In genomic region chr4:106981431-106981830, GRCh38 we compare ENCODE assay signal across 32 cellular contexts. TPM values are rescaled to one million over a fixed set of nuclear protein-coding genes. Genes with fewer than 3 reads are reported as not detected.
"Had no signal": no experiment of that assay in that cellular context is flagged by ENCODE, and none has a peak within 500 bp of the region (broad histone marks: within the 10 kb centered on the region; RNA-seq: fewer than 3 reads in every experiment).

No MANE protein-coding gene starts in this region.

- H3K9me3 Mint-ChIP-seq: activated naive CD4-positive, alpha-beta T cell treated with anti-CD3 and anti-CD28 coated beads for 36 hours; activated naive CD8-positive, alpha-beta T cell treated with anti-CD3 and anti-CD28 coated beads for 36 hours; stimulated activated memory B cell treated with anti-CD40 and anti-IgM and Interleukin-4, amounts not matched to agents 10 μg/mL and 1 μg/mL and 100 μg/mL, for 72 hours; T-helper 1 cell treated with Interleukin-12 subunit alpha and Interleukin-12 subunit beta and Interleukin-4 antibody, amounts not matched to agents 30 μg/mL and 1 μg/mL, for 36 hours had no signal

- H3K27me3 ChIP-seq: brain microvascular endothelial cell, gastrocnemius medialis, sigmoid colon, thyroid gland, upper lobe of left lung, vagina had no signal

- H3K9ac ChIP-seq: parathyroid adenoma had no signal

- H3K4me1 ChIP-seq: gastrocnemius medialis, parathyroid adenoma, psoas muscle, sigmoid colon, thyroid gland, upper lobe of left lung, vagina had no signal

- H3K4me3 ChIP-seq: coronary artery, dorsolateral prefrontal cortex, gastrocnemius medialis, psoas muscle, sigmoid colon, thyroid gland, upper lobe of left lung, vagina had no signal

- H3K4me1 Mint-ChIP-seq: activated naive CD8-positive, alpha-beta T cell treated with anti-CD3 and anti-CD28 coated beads for 36 hours; naive thymus-derived CD4-positive, alpha-beta T cell; stimulated activated memory B cell treated with anti-CD40 and anti-IgM and Interleukin-4, amounts not matched to agents 10 μg/mL and 1 μg/mL and 100 μg/mL, for 72 hours; stimulated activated naive CD8-positive, alpha-beta T cell treated with anti-CD3 and anti-CD28 coated beads, Interleukin-15, amount 100 ng/mL, for 72 hours had no signal

- ATAC-seq: activated CD4-positive, CD25-positive, alpha-beta regulatory T cell treated with anti-CD3 and anti-CD28 coated beads, Interleukin-2, amount 50 U/mL, for 24 hours; gastrocnemius medialis; left cardiac atrium; naive thymus-derived CD4-positive, alpha-beta T cell; psoas muscle; stimulated activated memory B cell treated with anti-CD40 and anti-IgM and Interleukin-4, amounts not matched to agents 10 μg/mL and 1 μg/mL and 100 μg/mL, for 72 hours; stimulated activated naive CD8-positive, alpha-beta T cell treated with anti-CD3 and anti-CD28 coated beads, Interleukin-15, amount 100 ng/mL, for 72 hours had no signal

- H3K27me3 Mint-ChIP-seq: activated naive CD8-positive, alpha-beta T cell treated with anti-CD3 and anti-CD28 coated beads for 36 hours; stimulated activated memory B cell treated with anti-CD40 and anti-IgM and Interleukin-4, amounts not matched to agents 10 μg/mL and 1 μg/mL and 100 μg/mL, for 72 hours; stimulated activated naive CD8-positive, alpha-beta T cell treated with anti-CD3 and anti-CD28 coated beads, Interleukin-15, amount 100 ng/mL, for 72 hours had no signal

- H3K27ac Mint-ChIP-seq: activated naive CD4-positive, alpha-beta T cell treated with anti-CD3 and anti-CD28 coated beads for 36 hours; activated naive CD8-positive, alpha-beta T cell treated with anti-CD3 and anti-CD28 coated beads for 36 hours; naive thymus-derived CD4-positive, alpha-beta T cell; stimulated activated memory B cell treated with anti-CD40 and anti-IgM and Interleukin-4, amounts not matched to agents 10 μg/mL and 1 μg/mL and 100 μg/mL, for 72 hours; stimulated activated naive CD8-positive, alpha-beta T cell treated with anti-CD3 and anti-CD28 coated beads, Interleukin-15, amount 100 ng/mL, for 72 hours; T-helper 1 cell treated with Interleukin-12 subunit alpha and Interleukin-12 subunit beta and Interleukin-4 antibody, amounts not matched to agents 30 μg/mL and 1 μg/mL, for 36 hours had no signal

- H3K9me3 ChIP-seq: gastrocnemius medialis, psoas muscle, sigmoid colon, thyroid gland, upper lobe of left lung, vagina had no signal

- H3K36me3 Mint-ChIP-seq: activated naive CD8-positive, alpha-beta T cell treated with anti-CD3 and anti-CD28 coated beads for 36 hours; naive thymus-derived CD4-positive, alpha-beta T cell; stimulated activated memory B cell treated with anti-CD40 and anti-IgM and Interleukin-4, amounts not matched to agents 10 μg/mL and 1 μg/mL and 100 μg/mL, for 72 hours had no signal

- H3K27ac ChIP-seq: brain microvascular endothelial cell, coronary artery, dorsolateral prefrontal cortex, gastrocnemius medialis, parathyroid adenoma, psoas muscle, sigmoid colon, thyroid gland, upper lobe of left lung, vagina, VCaP had no signal

- H2AFZ ChIP-seq: parathyroid adenoma had no signal

- DNase-seq: activated CD4-positive, alpha-beta T cell treated with anti-CD3 and anti-CD28 coated beads for 48 hours; activated CD4-positive, alpha-beta T cell treated with anti-CD3 and anti-CD28 coated beads, Interleukin-2, amount 50 U/mL, for 48 hours; activated CD8-positive, alpha-beta memory T cell treated with anti-CD3 and anti-CD28 coated beads for 24 hours; activated effector memory CD4-positive, alpha-beta T cell treated with anti-CD3 and anti-CD28 coated beads, Interleukin-2, amount 50 U/mL, for 16 hours; activated naive CD4-positive, alpha-beta T cell treated with anti-CD3 and anti-CD28 coated beads for 36 hours; activated naive CD8-positive, alpha-beta T cell treated with anti-CD3 and anti-CD28 coated beads for 36 hours; brain microvascular endothelial cell; dorsolateral prefrontal cortex; effector memory CD4-positive, alpha-beta T cell; erythroblast; gastrocnemius medialis; glutamatergic neuron; left cardiac atrium; midbrain; naive thymus-derived CD4-positive, alpha-beta T cell; nucleus accumbens; psoas muscle; sigmoid colon; small intestine; stimulated activated CD4-positive, alpha-beta T cell treated with anti-CD3 and anti-CD28 coated beads, Interleukin-4, amount 100 ng/mL, for 4 hours; stimulated activated CD8-positive, alpha-beta memory T cell treated with anti-CD3 and anti-CD28 coated beads, Interleukin-4, amount 100 ng/mL, for 48 hours; stimulated activated naive CD8-positive, alpha-beta T cell treated with anti-CD3 and anti-CD28 coated beads, Interleukin-15, amount 100 ng/mL, for 72 hours; T-helper 9 cell; thyroid gland; upper lobe of left lung had no signal

- H3K36me3 ChIP-seq: brain microvascular endothelial cell, gastrocnemius medialis, sigmoid colon, thyroid gland, upper lobe of left lung, vagina had no signal

- H3K4me3 Mint-ChIP-seq: activated naive CD4-positive, alpha-beta T cell treated with anti-CD3 and anti-CD28 coated beads for 36 hours; activated naive CD8-positive, alpha-beta T cell treated with anti-CD3 and anti-CD28 coated beads for 36 hours; naive thymus-derived CD4-positive, alpha-beta T cell; stimulated activated memory B cell treated with anti-CD40 and anti-IgM and Interleukin-4, amounts not matched to agents 10 μg/mL and 1 μg/mL and 100 μg/mL, for 72 hours; stimulated activated naive CD8-positive, alpha-beta T cell treated with anti-CD3 and anti-CD28 coated beads, Interleukin-15, amount 100 ng/mL, for 72 hours; T-helper 1 cell treated with Interleukin-12 subunit alpha and Interleukin-12 subunit beta and Interleukin-4 antibody, amounts not matched to agents 30 μg/mL and 1 μg/mL, for 36 hours had no signal

RNA-seq across cellular contexts. Expression of gene DKK2, which starts 54.7 kb away (rescaled TPM):
- total RNA-seq: activated naive CD4-positive, alpha-beta T cell treated with anti-CD3 and anti-CD28 coated beads for 36 hours; activated naive CD8-positive, alpha-beta T cell treated with anti-CD3 and anti-CD28 coated beads for 36 hours; naive thymus-derived CD4-positive, alpha-beta T cell had no signal
- polyA plus RNA-seq: naive thymus-derived CD4-positive, alpha-beta T cell had no signal
